ENCODE assay signal across 8 cellular contexts in the genomic region with DNA sequence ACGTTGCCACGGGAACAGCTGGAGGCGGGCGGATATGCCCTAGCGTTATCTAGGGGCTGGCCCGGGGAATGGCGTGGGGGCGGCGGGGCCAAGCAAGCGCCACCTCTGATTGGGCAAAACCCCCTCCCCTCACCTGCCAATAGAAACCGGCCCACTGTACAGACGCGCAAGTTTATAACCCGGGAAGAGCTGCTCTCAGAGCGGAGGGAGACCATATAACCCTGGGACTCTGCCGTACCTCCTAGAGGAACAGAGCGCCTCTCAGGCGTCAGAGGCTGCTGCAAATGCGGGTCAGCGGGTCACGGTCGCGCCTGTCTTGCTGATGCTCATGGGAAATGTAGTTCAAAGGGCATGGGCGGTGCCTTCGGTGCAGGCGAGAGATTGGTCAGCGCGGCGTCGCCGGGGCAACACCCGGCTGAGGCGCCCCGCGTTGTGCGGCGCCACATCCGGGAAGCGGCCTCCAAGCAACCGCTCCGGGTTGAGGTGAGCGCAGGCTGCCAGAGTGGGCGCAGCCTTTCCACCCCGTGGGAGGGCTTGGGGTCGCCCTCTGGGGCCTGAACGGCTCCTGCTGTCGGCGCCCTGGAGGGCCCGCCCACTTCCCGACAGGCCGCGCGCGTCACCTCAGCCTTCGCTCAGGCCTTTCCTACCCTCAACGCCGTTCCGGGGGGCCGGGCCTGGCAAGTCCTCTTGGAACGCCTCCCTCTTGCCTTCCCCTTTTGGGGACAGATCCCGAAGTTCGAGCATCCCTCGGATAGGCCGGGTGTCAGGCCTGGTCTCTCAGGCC. TPM values are rescaled to one million over a fixed set of nuclear protein-coding genes. Genes with fewer than 3 reads are reported as not detected.
A peak's percentile ranks its signal among the peaks of the same experiment; 100 is the strongest.
DNase-seq lines count a peak whose midpoint lies in the region; ATAC-seq and TF ChIP-seq lines count a peak whose summit lies in the region.

A gene (plus strand): TSS at position 639 of the 784 bp plus-strand sequence. CDS start 867 bp downstream, outside the sequence.

- no peaks in the 10 kb centered on the region for H3K9me3 Mint-ChIP-seq in activated T-helper 2 cell treated with anti-CD3 and anti-CD28 coated beads, Interferon-gamma antibody, Interleukin-2, Interleukin-4, amounts not matched to agents 10 μg/mL and 5 μg/mL and 100 μg/mL, durations not matched to agents 14 hours and 24 hours and 36 hours
- H3K9me3 Mint-ChIP-seq in naive thymus-derived CD4-positive, alpha-beta T cell, result no peaks in the 10 kb centered on the region
- no peaks in the 10 kb centered on the region for H3K9me3 Mint-ChIP-seq in stimulated activated memory B cell treated with anti-CD40 and anti-IgM and Interleukin-4, amounts not matched to agents 10 μg/mL and 1 μg/mL and 100 μg/mL, for 72 hours

- peak within 1 kb of the TSS; percentile 89 for H3K4me3 ChIP-seq in LNCaP clone FGC (ENCODE audit: low read depth, low read length)
- H3K4me3 ChIP-seq in fibroblast of mammary gland (ENCODE audit: control insufficient read depth, low read depth, low read length), result peak within 1 kb of the TSS; percentile 72
- H3K4me3 ChIP-seq in naive thymus-derived CD4-positive, alpha-beta T cell (ENCODE audit: low read length), result peak within 1 kb of the TSS; percentile 77

- peak; percentile 92 for ATAC-seq in naive thymus-derived CD4-positive, alpha-beta T cell
- peak; percentile 95 for ATAC-seq in stimulated activated memory B cell treated with anti-CD40 and anti-IgM and Interleukin-4, amounts not matched to agents 10 μg/mL and 1 μg/mL and 100 μg/mL, for 72 hours

- POLR2A ChIA-PET in naive thymus-derived CD4-positive, alpha-beta T cell (lab: Charles Lee), result interaction anchor here (0.8 to 2.3 kb wide), 5 partner anchors 24 to 113 kb away, joined by 3 to 11 read pairs (median 4); a partner anchor contains a TSS

- H3K27ac Mint-ChIP-seq in activated T-helper 2 cell treated with anti-CD3 and anti-CD28 coated beads, Interferon-gamma antibody, Interleukin-2, Interleukin-4, amounts not matched to agents 10 μg/mL and 5 μg/mL and 100 μg/mL, durations not matched to agents 14 hours and 24 hours and 36 hours, result peak within 1 kb of the TSS; percentile 99
- H3K27ac Mint-ChIP-seq in naive thymus-derived CD4-positive, alpha-beta T cell, result peak within 1 kb of the TSS; percentile 87 to 100 (median 99)
- peak within 1 kb of the TSS; percentile 88 for H3K27ac Mint-ChIP-seq in stimulated activated memory B cell treated with anti-CD40 and anti-IgM and Interleukin-4, amounts not matched to agents 10 μg/mL and 1 μg/mL and 100 μg/mL, for 72 hours

- H3K4me1 ChIP-seq in naive thymus-derived CD4-positive, alpha-beta T cell (ENCODE audit: control insufficient read depth in 2 of 2, insufficient read depth in 2 of 2, low read length in 2 of 2), result peaks cover 14 to 16% of the 10 kb centered on the region in 2 donors

- H3K27ac ChIP-seq in naive thymus-derived CD4-positive, alpha-beta T cell (ENCODE audit: low read depth, low read length), result peak within 1 kb of the TSS; percentile 91

- peak within 1 kb of the TSS; percentile 88 for H3K4me3 Mint-ChIP-seq in activated T-helper 2 cell treated with anti-CD3 and anti-CD28 coated beads, Interferon-gamma antibody, Interleukin-2, Interleukin-4, amounts not matched to agents 10 μg/mL and 5 μg/mL and 100 μg/mL, durations not matched to agents 14 hours and 24 hours and 36 hours (ENCODE audit: low read depth)
- H3K4me3 Mint-ChIP-seq in naive thymus-derived CD4-positive, alpha-beta T cell, result peak within 1 kb of the TSS; percentile 78 to 99 (median 96)
- H3K4me3 Mint-ChIP-seq in stimulated activated memory B cell treated with anti-CD40 and anti-IgM and Interleukin-4, amounts not matched to agents 10 μg/mL and 1 μg/mL and 100 μg/mL, for 72 hours, result peak within 1 kb of the TSS; percentile 91

- H3K27me3 Mint-ChIP-seq in activated T-helper 2 cell treated with anti-CD3 and anti-CD28 coated beads, Interferon-gamma antibody, Interleukin-2, Interleukin-4, amounts not matched to agents 10 μg/mL and 5 μg/mL and 100 μg/mL, durations not matched to agents 14 hours and 24 hours and 36 hours (ENCODE audit: low read depth), result no peaks in the 10 kb centered on the region
- no peaks in the 10 kb centered on the region for H3K27me3 Mint-ChIP-seq in naive thymus-derived CD4-positive, alpha-beta T cell
- no peaks in the 10 kb centered on the region for H3K27me3 Mint-ChIP-seq in stimulated activated memory B cell treated with anti-CD40 and anti-IgM and Interleukin-4, amounts not matched to agents 10 μg/mL and 1 μg/mL and 100 μg/mL, for 72 hours

- DNase-seq in EL (peak; percentile 96), H4 (ENCODE audit: low spot score) (peak; percentile 99), LNCaP clone FGC (ENCODE audit: low read depth) (peak; percentile 93), RPMI8226 (peak; percentile 96), fibroblast of mammary gland (ENCODE audit: low read depth) (peak; percentile 97)
- peak; percentile 97 for DNase-seq in activated T-helper 2 cell treated with anti-CD3 and anti-CD28 coated beads, Interferon-gamma antibody, Interleukin-2, Interleukin-4, amounts not matched to agents 10 μg/mL and 5 μg/mL and 100 μg/mL, durations not matched to agents 14 hours and 24 hours and 36 hours (ENCODE audit: low spot score)
- peak; percentile 84 to 97 (median 96) for DNase-seq in naive thymus-derived CD4-positive, alpha-beta T cell

- no peaks in the 10 kb centered on the region for H3K27me3 ChIP-seq in naive thymus-derived CD4-positive, alpha-beta T cell (ENCODE audit: control insufficient read depth in 2 of 2, insufficient read depth in 2 of 2, low read length in 2 of 2)

- CTCF ChIA-PET in naive thymus-derived CD4-positive, alpha-beta T cell (lab: Charles Lee), result interaction anchor here (0.6 kb wide), 1 partner anchor 60 kb away, joined by 4 read pairs; no protein-coding TSS in a partner anchor

- peaks cover 16% of the 10 kb centered on the region for H3K36me3 Mint-ChIP-seq in activated T-helper 2 cell treated with anti-CD3 and anti-CD28 coated beads, Interferon-gamma antibody, Interleukin-2, Interleukin-4, amounts not matched to agents 10 μg/mL and 5 μg/mL and 100 μg/mL, durations not matched to agents 14 hours and 24 hours and 36 hours (ENCODE audit: low read depth)
- H3K36me3 Mint-ChIP-seq in naive thymus-derived CD4-positive, alpha-beta T cell, result peaks cover 0 to 8% (median 0%) of the 10 kb centered on the region in 5 donors
- peaks cover 30% of the 10 kb centered on the region for H3K36me3 Mint-ChIP-seq in stimulated activated memory B cell treated with anti-CD40 and anti-IgM and Interleukin-4, amounts not matched to agents 10 μg/mL and 1 μg/mL and 100 μg/mL, for 72 hours

- H3K4me1 Mint-ChIP-seq in activated T-helper 2 cell treated with anti-CD3 and anti-CD28 coated beads, Interferon-gamma antibody, Interleukin-2, Interleukin-4, amounts not matched to agents 10 μg/mL and 5 μg/mL and 100 μg/mL, durations not matched to agents 14 hours and 24 hours and 36 hours (ENCODE audit: low read depth), result peaks cover 18% of the 10 kb centered on the region
- H3K4me1 Mint-ChIP-seq in naive thymus-derived CD4-positive, alpha-beta T cell, result peaks cover 6 to 29% (median 17%) of the 10 kb centered on the region in 7 donors
- H3K4me1 Mint-ChIP-seq in stimulated activated memory B cell treated with anti-CD40 and anti-IgM and Interleukin-4, amounts not matched to agents 10 μg/mL and 1 μg/mL and 100 μg/mL, for 72 hours, result peaks cover 35% of the 10 kb centered on the region

- intact Hi-C loops in activated T-helper 2 cell treated with anti-CD3 and anti-CD28 coated beads, Interferon-gamma antibody, Interleukin-2, Interleukin-4, amounts not matched to agents 10 μg/mL and 5 μg/mL and 100 μg/mL, durations not matched to agents 14 hours and 24 hours and 36 hours (cut with micrococcal nuclease), result loop anchor here (1.0 to 2.0 kb wide), 7 partner anchors 9 to 95 kb away; a partner anchor contains a TSS
- intact Hi-C loops in naive thymus-derived CD4-positive, alpha-beta T cell (cut with micrococcal nuclease), result loop anchor here (1.0 to 2.0 kb wide), 17 partner anchors 9 to 293 kb away; a partner anchor contains a TSS

- TF ChIP-seq CTCF in LNCaP clone FGC (IDR thresholded peaks at IDR 0.05; ENCODE audit: control insufficient read depth, extremely low read depth, insufficient read depth) (no peak), fibroblast of mammary gland (conservative IDR thresholded peaks at IDR 0.05; ENCODE audit: control insufficient read depth, insufficient read depth, low read depth, low read length) (no peak)

- peaks cover 0 to 14% (median 0%) of the 10 kb centered on the region in 3 experiments for H3K36me3 ChIP-seq in naive thymus-derived CD4-positive, alpha-beta T cell (ENCODE audit: control insufficient read depth in 2 of 3, insufficient read depth in 3 of 3, low read length in 3 of 3)

- no peaks in the 10 kb centered on the region for H3K9me3 ChIP-seq in naive thymus-derived CD4-positive, alpha-beta T cell (ENCODE audit: control insufficient read depth in 2 of 3, low read length in 3 of 3)

RNA-seq across cellular contexts. Expression of the gene that starts here (rescaled TPM):
- total RNA-seq in H4 (2014; rRNA removed; shearing (Covaris generic)), result 9.8 and 14.7 TPM in 2 replicates
- total RNA-seq in activated T-helper 2 cell treated with anti-CD3 and anti-CD28 coated beads, Interferon-gamma antibody, Interleukin-2, Interleukin-4, amounts not matched to agents 10 μg/mL and 5 μg/mL and 100 μg/mL, durations not matched to agents 14 hours and 24 hours and 36 hours, result 6.6 and 6.9 TPM in 2 replicates
- total RNA-seq in naive thymus-derived CD4-positive, alpha-beta T cell, result 10 to 100 TPM in 4 of 5 experiments, 1 to 10 TPM in 1; 9.5 to 20.0 (median 15.1) TPM
- polyA plus RNA-seq in naive thymus-derived CD4-positive, alpha-beta T cell, result 1 to 10 TPM; 3.2 to 6.0 TPM

Comparison
In these comparisons a context has a peak if more than half of its experiments do, and no peak if none do; other contexts are left out.
1. Peak in every context shown above with its lines: DNase-seq, ATAC-seq, H3K4me3 ChIP-seq and H3K27ac ChIP-seq.